1 cellular context compared by ENCODE assay signal in genomic region chr1:33368431-33368830, GRCh38.
TF ChIP-seq lines count a peak whose summit lies in the region.

No MANE protein-coding gene starts in this region.

TF ChIP-seq in HepG2, 621 proteins besides CTCF, POLR2A, EP300 and RAD21 (continued from another document):
- no peak for TF ChIP-seq AHDC1 (CRISPR knock-in tag; IDR thresholded peaks at IDR 0.05; ENCODE audit: borderline replicate concordance)
- TF ChIP-seq ZNF577 (CRISPR knock-in tag; IDR thresholded peaks at IDR 0.05; ENCODE audit: borderline replicate concordance, low read depth) = no peak
- no peak for TF ChIP-seq NRL (CRISPR knock-in tag; IDR thresholded peaks at IDR 0.05; ENCODE audit: borderline replicate concordance)
- TF ChIP-seq ZNF710 (CRISPR knock-in tag; IDR thresholded peaks at IDR 0.05; ENCODE audit: borderline replicate concordance) = no peak
- no peak for TF ChIP-seq ZNF407 (CRISPR knock-in tag; IDR thresholded peaks at IDR 0.05; ENCODE audit: not compliant biosample characterization)
- no peak for TF ChIP-seq ARID5B (CRISPR knock-in tag; IDR thresholded peaks at IDR 0.05)
- TF ChIP-seq PAF1 (CRISPR knock-in tag; IDR thresholded peaks at IDR 0.05) = no peak
- TF ChIP-seq RBFOX2 (IDR thresholded peaks at IDR 0.05; ENCODE audit: low read depth, low read length) = no peak
- no peak for TF ChIP-seq RFX5 (IDR thresholded peaks at IDR 0.05; ENCODE audit: low read depth, low read length)
- no peak for TF ChIP-seq ZNF746 (CRISPR knock-in tag; IDR thresholded peaks at IDR 0.05)
- TF ChIP-seq MIER3 (CRISPR knock-in tag; IDR thresholded peaks at IDR 0.05; ENCODE audit: borderline replicate concordance) = no peak
- no peak for TF ChIP-seq USF2 (IDR thresholded peaks at IDR 0.05; ENCODE audit: low read depth, low read length)
- TF ChIP-seq USF2 (CRISPR knock-in tag; IDR thresholded peaks at IDR 0.05; ENCODE audit: borderline replicate concordance) = no peak
- TF ChIP-seq EEA1 (CRISPR knock-in tag; IDR thresholded peaks at IDR 0.05; ENCODE audit: borderline replicate concordance) = no peak
